1 cellular context compared by ENCODE assay signal in genomic region chr2:66984864-66985263, GRCh38.
TF ChIP-seq lines count a peak whose summit lies in the region.

No MANE protein-coding gene starts in this region.

TF ChIP-seq in IMR-90, 13 proteins besides CTCF, POLR2A, EP300 and RAD21 (continued from another document):
- no peak for TF ChIP-seq RFX5 (IDR thresholded peaks at IDR 0.05; ENCODE audit: low read depth, low read length)
- no peak for TF ChIP-seq CEBPB (IDR thresholded peaks at IDR 0.05; ENCODE audit: low read depth, low read length)
- TF ChIP-seq MAZ (IDR thresholded peaks at IDR 0.05; ENCODE audit: borderline replicate concordance, low read depth, low read length): no peak
- TF ChIP-seq CHD1 (IDR thresholded peaks at IDR 0.05; ENCODE audit: low read depth, low read length): no peak
- TF ChIP-seq ELK1 (IDR thresholded peaks at IDR 0.05; ENCODE audit: borderline replicate concordance, low read depth, low read length): no peak
- no peak for TF ChIP-seq RCOR1 (IDR thresholded peaks at IDR 0.05; ENCODE audit: insufficient replicate concordance, low read length)
- no peak for TF ChIP-seq BHLHE40 (IDR thresholded peaks at IDR 0.05; ENCODE audit: low read depth, low read length)
- TF ChIP-seq SMC3 (IDR thresholded peaks at IDR 0.05; ENCODE audit: low read depth, low read length): no peak
